ENCODE assay signal across 23 cellular contexts in genomic region chr16:9238346-9238745, GRCh38.
"Had no signal": no experiment of that assay in that cellular context is flagged by ENCODE, and none has a peak within 500 bp of the region (broad histone marks: within the 10 kb centered on the region; RNA-seq: fewer than 3 reads in every experiment).

No MANE protein-coding gene starts in this region.

- DNase-seq: nephron progenitor cell; pancreas; posterior cingulate gyrus; psoas muscle; right cardiac atrium; right lobe of liver; sigmoid colon; small intestine; stimulated activated CD4-positive, alpha-beta T cell treated with anti-CD3 and anti-CD28 coated beads, Interleukin-15, amount 100 ng/mL, for 24 hours; stimulated activated CD4-positive, alpha-beta T cell treated with anti-CD3 and anti-CD28 coated beads, Interleukin-2, amount 100 ng/mL, for 24 hours; stimulated activated CD4-positive, alpha-beta T cell treated with anti-CD3 and anti-CD28 coated beads, Interleukin-2, amount 100 ng/mL, for 48 hours; stimulated activated CD4-positive, alpha-beta T cell treated with anti-CD3 and anti-CD28 coated beads, Interleukin-4, amount 100 ng/mL, for 24 hours; stimulated activated naive B cell treated with anti-CD40 and anti-IgM and Interleukin-4, amounts not matched to agents 10 μg/mL and 1 μg/mL and 100 μg/mL, for 72 hours; stimulated activated naive CD4-positive, alpha-beta T cell treated with Interleukin-2 at 50 U/mL for 16 hours; stomach; thyroid gland; trophoblast cell; upper lobe of left lung had no signal

- H3K4me1 Mint-ChIP-seq: stimulated activated effector memory CD8-positive, alpha-beta T cell treated with anti-CD3 and anti-CD28 coated beads, Interleukin-12 subunit alpha, Interleukin-12 subunit beta, amount 100 ng/mL, for 72 hours; stimulated activated naive B cell treated with anti-CD40 and anti-IgM and Interleukin-4, amounts not matched to agents 10 μg/mL and 1 μg/mL and 100 μg/mL, for 72 hours had no signal

- H3K36me3 Mint-ChIP-seq: stimulated activated effector memory CD8-positive, alpha-beta T cell treated with anti-CD3 and anti-CD28 coated beads, Interleukin-12 subunit alpha, Interleukin-12 subunit beta, amount 100 ng/mL, for 72 hours; stimulated activated naive B cell treated with anti-CD40 and anti-IgM and Interleukin-4, amounts not matched to agents 10 μg/mL and 1 μg/mL and 100 μg/mL, for 72 hours had no signal

- H3K27me3 Mint-ChIP-seq: progenitor cell of endocrine pancreas; stimulated activated naive CD8-positive, alpha-beta T cell treated with anti-CD3 and anti-CD28 coated beads, Interleukin-15, Interleukin-2, amounts not matched to agents 100 ng/mL and 50 ng/mL, for 24 hours had no signal

- H3K4me3 Mint-ChIP-seq: natural killer cell treated with Interleukin-12 subunit alpha and Interleukin-12 subunit beta and Interleukin-15 and Interleukin-18, amount 100 ng/mL, for 72 hours; nephron progenitor cell; neural crest cell; stimulated activated effector memory CD8-positive, alpha-beta T cell treated with anti-CD3 and anti-CD28 coated beads, Interleukin-12 subunit alpha, Interleukin-12 subunit beta, amount 100 ng/mL, for 72 hours; stimulated activated naive B cell treated with anti-CD40 and anti-IgM and Interleukin-4, amounts not matched to agents 10 μg/mL and 1 μg/mL and 100 μg/mL, for 72 hours; stimulated activated naive CD8-positive, alpha-beta T cell treated with anti-CD3 and anti-CD28 coated beads, Interleukin-15, Interleukin-2, amounts not matched to agents 100 ng/mL and 50 ng/mL, for 24 hours had no signal

- ATAC-seq: natural killer cell treated with Interleukin-12 subunit alpha and Interleukin-12 subunit beta and Interleukin-15 and Interleukin-18, amount 100 ng/mL, for 72 hours; pancreas; psoas muscle; right cardiac atrium; right lobe of liver; stimulated activated effector memory CD8-positive, alpha-beta T cell treated with anti-CD3 and anti-CD28 coated beads, Interleukin-12 subunit alpha, Interleukin-12 subunit beta, amount 100 ng/mL, for 72 hours; stimulated activated naive B cell treated with anti-CD40 and anti-IgM and Interleukin-4, amounts not matched to agents 10 μg/mL and 1 μg/mL and 100 μg/mL, for 72 hours had no signal

- H3K27ac Mint-ChIP-seq: natural killer cell treated with Interleukin-12 subunit alpha and Interleukin-12 subunit beta and Interleukin-15 and Interleukin-18, amount 100 ng/mL, for 72 hours; nephron progenitor cell; progenitor cell of endocrine pancreas; stimulated activated effector memory CD8-positive, alpha-beta T cell treated with anti-CD3 and anti-CD28 coated beads, Interleukin-12 subunit alpha, Interleukin-12 subunit beta, amount 100 ng/mL, for 72 hours; stimulated activated naive B cell treated with anti-CD40 and anti-IgM and Interleukin-4, amounts not matched to agents 10 μg/mL and 1 μg/mL and 100 μg/mL, for 72 hours; stimulated activated naive CD8-positive, alpha-beta T cell treated with anti-CD3 and anti-CD28 coated beads, Interleukin-15, Interleukin-2, amounts not matched to agents 100 ng/mL and 50 ng/mL, for 24 hours had no signal
